ENCODE assay signal across 21 cellular contexts in genomic region chr14:104246401-104247335, GRCh38.
DNase-seq lines count a peak whose midpoint lies in the region; ATAC-seq and TF ChIP-seq lines count a peak whose summit lies in the region.
"Had no signal": no experiment of that assay in that cellular context is flagged by ENCODE, and none has a peak within 500 bp of the region (broad histone marks: within the 10 kb centered on the region; RNA-seq: fewer than 3 reads in every experiment).

No MANE protein-coding gene starts in this region.

- H3K9me3 ChIP-seq in mucosa of descending colon: peaks cover 5% of the 10 kb centered on the region

- H3K4me1 Mint-ChIP-seq in activated B cell treated with CpG ODN at 0.5 μM for 24 hours: no peaks in the 10 kb centered on the region
- H3K4me1 Mint-ChIP-seq in stimulated activated naive CD8-positive, alpha-beta T cell treated with anti-CD3 and anti-CD28 coated beads, Interleukin-15, amount 100 ng/mL, for 72 hours: no peaks in the 10 kb centered on the region
- H3K4me1 Mint-ChIP-seq: nephron progenitor cell had no signal

- POLR2A ChIA-PET in activated B cell treated with CpG ODN at 0.5 μM for 24 hours (lab: Charles Lee): no interaction called here

- peak; percentile 10 for DNase-seq in activated CD8-positive, alpha-beta memory T cell treated with anti-CD3 and anti-CD28 coated beads, Interleukin-2, amount 50 U/mL, for 4 hours
- DNase-seq in activated CD8-positive, alpha-beta memory T cell treated with anti-CD3 and anti-CD28 coated beads, Interleukin-2, amount 50 U/mL, for 48 hours: no peak
- DNase-seq in activated B cell treated with CpG ODN at 0.5 μM for 24 hours (peak; percentile 4), mucosa of descending colon (peak; percentile 37 to 61 (median 57)), NCI-H226 (no peak), 8988T (no peak), midbrain (lab: John Stamatoyannopoulos, UW) (no peak)
- DNase-seq in stimulated activated naive CD8-positive, alpha-beta T cell treated with anti-CD3 and anti-CD28 coated beads, Interleukin-15, amount 100 ng/mL, for 72 hours: no peak
- DNase-seq: activated CD4-positive, alpha-beta T cell treated with anti-CD3 and anti-CD28 coated beads for 48 hours; activated gamma-delta T cell treated with Interleukin-2 at 50 U/mL for 16 hours; foreskin fibroblast; NCI-H1417; NCI-H526; nephron progenitor cell; SHP77; stimulated activated CD4-positive, alpha-beta T cell treated with anti-CD3 and anti-CD28 coated beads, Interleukin-4, amount 100 ng/mL, for 4 hours; SW 1271 had no signal

- H3K36me3 Mint-ChIP-seq in activated B cell treated with CpG ODN at 0.5 μM for 24 hours (ENCODE audit: low read depth): no peaks in the 10 kb centered on the region

- TF ChIP-seq CTCF in activated B cell treated with CpG ODN at 0.5 μM for 24 hours (IDR thresholded peaks at IDR 0.05) (no peak), mucosa of descending colon (IDR thresholded peaks at IDR 0.05) (no peak)

- no peak overlapping the region for H3K4me3 ChIP-seq in mucosa of descending colon
- H3K4me3 ChIP-seq: BLaER1, cardiac muscle cell, hepatocyte, vagina had no signal

- H3K4me1 ChIP-seq in mucosa of descending colon (ENCODE audit: low read depth): no peaks in the 10 kb centered on the region
- H3K4me1 ChIP-seq: BLaER1, vagina had no signal

- CTCF ChIA-PET in activated B cell treated with CpG ODN at 0.5 μM for 24 hours (lab: Charles Lee): no interaction called here

- no peaks in the 10 kb centered on the region for H3K9me3 Mint-ChIP-seq in activated B cell treated with CpG ODN at 0.5 μM for 24 hours
- peaks cover 0 to under 1% of the 10 kb centered on the region in 2 donors for H3K9me3 Mint-ChIP-seq in stimulated activated naive CD8-positive, alpha-beta T cell treated with anti-CD3 and anti-CD28 coated beads, Interleukin-15, amount 100 ng/mL, for 72 hours

- no peak overlapping the region for H3K4me3 Mint-ChIP-seq in activated B cell treated with CpG ODN at 0.5 μM for 24 hours
- no peak overlapping the region for H3K4me3 Mint-ChIP-seq in stimulated activated naive CD8-positive, alpha-beta T cell treated with anti-CD3 and anti-CD28 coated beads, Interleukin-15, amount 100 ng/mL, for 72 hours
- H3K4me3 Mint-ChIP-seq: nephron progenitor cell had no signal

- H3K27me3 Mint-ChIP-seq in activated B cell treated with CpG ODN at 0.5 μM for 24 hours: no peaks in the 10 kb centered on the region
- H3K27me3 Mint-ChIP-seq in stimulated activated naive CD8-positive, alpha-beta T cell treated with anti-CD3 and anti-CD28 coated beads, Interleukin-15, amount 100 ng/mL, for 72 hours: no peaks in the 10 kb centered on the region

- no peak for ATAC-seq in activated B cell treated with CpG ODN at 0.5 μM for 24 hours (ENCODE audit: low read depth)
- ATAC-seq in mucosa of descending colon: peak; percentile 89
- peak; percentile 7 for ATAC-seq in stimulated activated naive CD8-positive, alpha-beta T cell treated with anti-CD3 and anti-CD28 coated beads, Interleukin-15, amount 100 ng/mL, for 72 hours

- H3K36me3 ChIP-seq in mucosa of descending colon (ENCODE audit: low read depth): no peaks in the 10 kb centered on the region
- H3K36me3 ChIP-seq: BLaER1, cardiac muscle cell, vagina had no signal

- intact Hi-C loops in activated B cell treated with CpG ODN at 0.5 μM for 24 hours (cut with micrococcal nuclease): no loop called here
- intact Hi-C loops in mucosa of descending colon (cut with DNase I, micrococcal nuclease): no loop called here

- H3K27ac Mint-ChIP-seq in activated B cell treated with CpG ODN at 0.5 μM for 24 hours: no peak overlapping the region
- no peak overlapping the region for H3K27ac Mint-ChIP-seq in stimulated activated naive CD8-positive, alpha-beta T cell treated with anti-CD3 and anti-CD28 coated beads, Interleukin-15, amount 100 ng/mL, for 72 hours
- H3K27ac Mint-ChIP-seq: nephron progenitor cell had no signal

Comparison
In these comparisons a context has a peak if more than half of its experiments do, and no peak if none do; other contexts are left out.
1. DNase-seq: peak in activated CD8-positive, alpha-beta memory T cell treated with anti-CD3 and anti-CD28 coated beads, Interleukin-2, amount 50 U/mL, for 4 hours (single experiment), activated B cell treated with CpG ODN at 0.5 μM for 24 hours (single experiment) and mucosa of descending colon (3 of 3); none in activated CD8-positive, alpha-beta memory T cell treated with anti-CD3 and anti-CD28 coated beads, Interleukin-2, amount 50 U/mL, for 48 hours (single experiment), stimulated activated naive CD8-positive, alpha-beta T cell treated with anti-CD3 and anti-CD28 coated beads, Interleukin-15, amount 100 ng/mL, for 72 hours (0 of 2), NCI-H226 (single experiment), 8988T (single experiment) and midbrain (single experiment).